In genomic region chr6:72728706-72729343, GRCh38 we compare ENCODE assay signal across 5 cellular contexts.
TF ChIP-seq lines count a peak whose summit lies in the region.

No MANE protein-coding gene starts in this region.

TF ChIP-seq in SK-N-SH treated with all-trans-retinoic acid at 6 μM for 48 hours, 23 proteins besides CTCF, POLR2A, EP300 and RAD21:
- peak; percentile 91 for TF ChIP-seq ZNF8 (CRISPR knock-in tag; IDR thresholded peaks at IDR 0.05)
- TF ChIP-seq ESRRG (CRISPR knock-in tag; IDR thresholded peaks at IDR 0.05), result no peak
TF ChIP-seq in SK-N-SH treated with all-trans-retinoic acid at 6 μM for 48 hours: peak in this region for 1.

TF ChIP-seq in SK-N-SH, 30 proteins besides CTCF, POLR2A, EP300 and RAD21:
- TF ChIP-seq GABPA (IDR thresholded peaks at IDR 0.05; ENCODE audit: low read depth) (no peak), MEF2A (IDR thresholded peaks at IDR 0.05; ENCODE audit: borderline replicate concordance, low read depth) (no peak), USF1 (IDR thresholded peaks at IDR 0.05; ENCODE audit: borderline replicate concordance, low read depth) (no peak), FOSL2 (IDR thresholded peaks at IDR 0.05; ENCODE audit: borderline replicate concordance, low read depth) (no peak), MXI1 (IDR thresholded peaks at IDR 0.05; ENCODE audit: low read depth, low read length) (no peak), TEAD4 (IDR thresholded peaks at IDR 0.05; ENCODE audit: borderline replicate concordance, insufficient read depth) (no peak), PBX3 (IDR thresholded peaks at IDR 0.05) (no peak)

TF ChIP-seq in HepG2, 621 proteins besides CTCF, POLR2A, EP300 and RAD21:
- TF ChIP-seq POLR2G (IDR thresholded peaks at IDR 0.05; ENCODE audit: low read depth, low read length) (no peak), MAFK (conservative IDR thresholded peaks at IDR 0.05 in 1 of 2, IDR thresholded peaks at IDR 0.05 in 1 of 2; ENCODE audit: low read length in 2 of 2) (peak in 1 of 2 experiments; percentile 66; a peak in 2 of 4 replicates), MAFF (IDR thresholded peaks at IDR 0.05; ENCODE audit: low read depth, low read length) (peak; percentile 29; the same call in 1 of the 2 replicates)

TF ChIP-seq in IMR-90, 13 proteins besides CTCF, POLR2A, EP300 and RAD21:
- TF ChIP-seq RCOR1 (IDR thresholded peaks at IDR 0.05; ENCODE audit: insufficient replicate concordance, low read length) (no peak), MAFK (IDR thresholded peaks at IDR 0.05; ENCODE audit: low read depth, low read length) (peak; percentile 38; the same call in 1 of the 2 replicates)
TF ChIP-seq in IMR-90: peak in this region for 1.

TF ChIP-seq in K562, 482 proteins besides CTCF, POLR2A, EP300 and RAD21:
- TF ChIP-seq BRCA1 (IDR thresholded peaks at IDR 0.05) (no peak), BRCA1 (CRISPR knock-in tag; IDR thresholded peaks at IDR 0.05) (no peak), C11orf30 (IDR thresholded peaks at IDR 0.05; ENCODE audit: low read depth) (peak; percentile 33; the same call in 1 of the 2 replicates), CBX1 (IDR thresholded peaks at IDR 0.05; ENCODE audit: low read depth) (no peak), ZKSCAN3 (CRISPR knock-in tag; IDR thresholded peaks at IDR 0.05) (no peak), SRSF9 (IDR thresholded peaks at IDR 0.05; ENCODE audit: borderline replicate concordance, low read depth, low read length) (no peak), RBBP5 (IDR thresholded peaks at IDR 0.05; ENCODE audit: borderline replicate concordance, insufficient read depth, low read length, poor library complexity, severe bottlenecking) (no peak), ZNF316 (IDR thresholded peaks at IDR 0.05) (peak; percentile 78), ZNF124 (CRISPR knock-in tag; IDR thresholded peaks at IDR 0.05) (no peak), ELK3 (CRISPR knock-in tag; IDR thresholded peaks at IDR 0.05) (no peak), MAFK (IDR thresholded peaks at IDR 0.05; ENCODE audit: low read length) (0 out of 2 replicates have a peak, but pooled peaks have one; percentile 8), WHSC1 (IDR thresholded peaks at IDR 0.05; ENCODE audit: low read length) (no peak), RBM25 (IDR thresholded peaks at IDR 0.05; ENCODE audit: low read depth, low read length, severe bottlenecking) (no peak), ZNF785 (CRISPR knock-in tag; IDR thresholded peaks at IDR 0.05) (no peak), HNRNPK (IDR thresholded peaks at IDR 0.05; ENCODE audit: low read depth, low read length, poor library complexity, severe bottlenecking) (no peak), HDAC1 (IDR thresholded peaks at IDR 0.05) (no peak), HDAC3 (IDR thresholded peaks at IDR 0.05; ENCODE audit: borderline replicate concordance, partially characterized antibody) (no peak), ZKSCAN8 (CRISPR knock-in tag; IDR thresholded peaks at IDR 0.05) (no peak), NR1H2 (CRISPR knock-in tag; IDR thresholded peaks at IDR 0.05) (no peak), SMAD1 (IDR thresholded peaks at IDR 0.05; ENCODE audit: low read depth, low read length, partially characterized antibody) (no peak), NCOR1 (IDR thresholded peaks at IDR 0.05) (no peak), PML (IDR thresholded peaks at IDR 0.05; ENCODE audit: low read length) (no peak)
